In genomic region chr22:22520667-22521602, GRCh38 we compare ENCODE assay signal across 1 cellular context.
TF ChIP-seq lines count a peak whose summit lies in the region.

No MANE protein-coding gene starts in this region.

TF ChIP-seq in K562, 482 proteins besides CTCF, POLR2A, EP300 and RAD21 (continued from another document):
- TF ChIP-seq MGA (IDR thresholded peaks at IDR 0.05): no peak
- TF ChIP-seq GABPB1 (CRISPR knock-in tag; IDR thresholded peaks at IDR 0.05): peak; percentile 72; the same call in 1 of the 2 replicates
- TF ChIP-seq NCOA1 (IDR thresholded peaks at IDR 0.05; ENCODE audit: low read depth): no peak
- no peak for TF ChIP-seq PTRF (tag; IDR thresholded peaks at IDR 0.05)
- TF ChIP-seq IRF9 (tag; IDR thresholded peaks at IDR 0.05): no peak
- no peak for TF ChIP-seq MCM5 (IDR thresholded peaks at IDR 0.05; ENCODE audit: low read depth)
- 0 out of 2 replicates have a peak, but pooled peaks have one; percentile 76 for TF ChIP-seq ZFP91 (CRISPR knock-in tag; IDR thresholded peaks at IDR 0.05)
- peak; percentile 98 for TF ChIP-seq KAT7 (CRISPR knock-in tag; IDR thresholded peaks at IDR 0.05; ENCODE audit: borderline replicate concordance)
- no peak for TF ChIP-seq MAFG (tag; conservative IDR thresholded peaks at IDR 0.05)
- TF ChIP-seq, protein P1, sequence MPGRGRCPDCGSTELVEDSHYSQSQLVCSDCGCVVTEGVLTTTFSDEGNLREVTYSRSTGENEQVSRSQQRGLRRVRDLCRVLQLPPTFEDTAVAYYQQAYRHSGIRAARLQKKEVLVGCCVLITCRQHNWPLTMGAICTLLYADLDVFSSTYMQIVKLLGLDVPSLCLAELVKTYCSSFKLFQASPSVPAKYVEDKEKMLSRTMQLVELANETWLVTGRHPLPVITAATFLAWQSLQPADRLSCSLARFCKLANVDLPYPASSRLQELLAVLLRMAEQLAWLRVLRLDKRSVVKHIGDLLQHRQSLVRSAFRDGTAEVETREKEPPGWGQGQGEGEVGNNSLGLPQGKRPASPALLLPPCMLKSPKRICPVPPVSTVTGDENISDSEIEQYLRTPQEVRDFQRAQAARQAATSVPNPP (IDR thresholded peaks at IDR 0.05; ENCODE audit: borderline replicate concordance, insufficient read depth, insufficient read length): no peak
- no peak for TF ChIP-seq ZNF398 (CRISPR knock-in tag; IDR thresholded peaks at IDR 0.05)
